ENCODE assay signal across 11 cellular contexts in genomic region chr16:81717662-81718189, GRCh38.
DNase-seq lines count a peak whose midpoint lies in the region; ATAC-seq lines count a peak whose summit lies in the region.
"Had no signal": no experiment of that assay in that cellular context is flagged by ENCODE, and none has a peak within 500 bp of the region (broad histone marks: within the 10 kb centered on the region; RNA-seq: fewer than 3 reads in every experiment).

No MANE protein-coding gene starts in this region.

- intact Hi-C loops in activated CD4-positive, alpha-beta T cell treated with anti-CD3 and anti-CD28 coated beads for 36 hours (cut with DNase I, micrococcal nuclease), result loop anchor here (2.0 to 5.0 kb wide), 3 partner anchors 85 to 405 kb away; partner anchors contain the start of gene GAN (in 1 of the 2)
- intact Hi-C loops in activated T-helper 2 cell treated with anti-CD3 and anti-CD28 coated beads, Interferon-gamma antibody, Interleukin-2, Interleukin-4, amounts not matched to agents 10 μg/mL and 5 μg/mL and 100 μg/mL, durations not matched to agents 14 hours and 24 hours and 36 hours (cut with micrococcal nuclease), result loop anchor here (5.0 kb wide), 1 partner anchor 85 kb away; no protein-coding TSS in a partner anchor

- peak; percentile 4 for ATAC-seq in activated CD4-positive, alpha-beta T cell treated with anti-CD3 and anti-CD28 coated beads for 36 hours
- no peak for ATAC-seq in naive thymus-derived CD8-positive, alpha-beta T cell
- ATAC-seq in HG03469 (IDR thresholded peaks at IDR 0.05; ENCODE audit: unreplicated experiment), result no peak

- H3K36me3 Mint-ChIP-seq in activated CD4-positive, alpha-beta T cell treated with anti-CD3 and anti-CD28 coated beads for 36 hours (ENCODE audit: low read depth), result no peaks in the 10 kb centered on the region
- H3K36me3 Mint-ChIP-seq in IgD-negative memory B cell, result no peaks in the 10 kb centered on the region
- H3K36me3 Mint-ChIP-seq in activated T-helper 2 cell treated with anti-CD3 and anti-CD28 coated beads, Interferon-gamma antibody, Interleukin-2, Interleukin-4, amounts not matched to agents 10 μg/mL and 5 μg/mL and 100 μg/mL, durations not matched to agents 14 hours and 24 hours and 36 hours (ENCODE audit: low read depth), result peaks cover 12% of the 10 kb centered on the region
- H3K36me3 Mint-ChIP-seq in naive thymus-derived CD8-positive, alpha-beta T cell, result peaks cover 0 to under 1% (median 0%) of the 10 kb centered on the region in 3 donors

- DNase-seq in activated CD4-positive, alpha-beta T cell treated with anti-CD3 and anti-CD28 coated beads for 36 hours, result no peak
- DNase-seq in activated CD4-positive, alpha-beta T cell treated with anti-CD3 and anti-CD28 coated beads for 4 hours, result no peak
- no peak for DNase-seq in activated T-helper 2 cell treated with anti-CD3 and anti-CD28 coated beads, Interferon-gamma antibody, Interleukin-2, Interleukin-4, amounts not matched to agents 10 μg/mL and 5 μg/mL and 100 μg/mL, durations not matched to agents 14 hours and 24 hours and 36 hours (ENCODE audit: low spot score)
- DNase-seq in naive thymus-derived CD8-positive, alpha-beta T cell, result no peak
- DNase-seq in GM03348 (ENCODE audit: low spot score) (no peak), DMS53 (lab: John Stamatoyannopoulos, UW) (no peak)
- DNase-seq: glutamatergic neuron, NCI-H2029 treated with DMSO at 0.1 percent for 48 hours, small intestine had no signal

- peak overlapping the region; percentile 75 for H3K27ac Mint-ChIP-seq in activated CD4-positive, alpha-beta T cell treated with anti-CD3 and anti-CD28 coated beads for 36 hours
- peak overlapping the region; percentile 1 to 82 (median 11) for H3K27ac Mint-ChIP-seq in IgD-negative memory B cell
- H3K27ac Mint-ChIP-seq in activated T-helper 2 cell treated with anti-CD3 and anti-CD28 coated beads, Interferon-gamma antibody, Interleukin-2, Interleukin-4, amounts not matched to agents 10 μg/mL and 5 μg/mL and 100 μg/mL, durations not matched to agents 14 hours and 24 hours and 36 hours, result peak overlapping the region; percentile 59
- H3K27ac Mint-ChIP-seq in naive thymus-derived CD8-positive, alpha-beta T cell, result peak overlapping the region in 9 of 10 donors; percentile 46 to 97 (median 92)

- H3K4me1 Mint-ChIP-seq in activated CD4-positive, alpha-beta T cell treated with anti-CD3 and anti-CD28 coated beads for 36 hours, result peaks cover 47% of the 10 kb centered on the region
- peaks cover 24 to 39% (median 34%) of the 10 kb centered on the region in 3 donors for H3K4me1 Mint-ChIP-seq in IgD-negative memory B cell
- H3K4me1 Mint-ChIP-seq in activated T-helper 2 cell treated with anti-CD3 and anti-CD28 coated beads, Interferon-gamma antibody, Interleukin-2, Interleukin-4, amounts not matched to agents 10 μg/mL and 5 μg/mL and 100 μg/mL, durations not matched to agents 14 hours and 24 hours and 36 hours (ENCODE audit: low read depth), result peaks cover 35% of the 10 kb centered on the region
- H3K4me1 Mint-ChIP-seq in naive thymus-derived CD8-positive, alpha-beta T cell, result peaks cover 18 to 53% (median 41%) of the 10 kb centered on the region in 4 donors

- H3K9me3 Mint-ChIP-seq in activated CD4-positive, alpha-beta T cell treated with anti-CD3 and anti-CD28 coated beads for 36 hours (ENCODE audit: low read depth), result peaks cover 8% of the 10 kb centered on the region
- H3K9me3 Mint-ChIP-seq in IgD-negative memory B cell, result peaks cover 0 to 11% (median 4%) of the 10 kb centered on the region in 3 donors
- H3K9me3 Mint-ChIP-seq in activated T-helper 2 cell treated with anti-CD3 and anti-CD28 coated beads, Interferon-gamma antibody, Interleukin-2, Interleukin-4, amounts not matched to agents 10 μg/mL and 5 μg/mL and 100 μg/mL, durations not matched to agents 14 hours and 24 hours and 36 hours, result peaks cover 14% of the 10 kb centered on the region
- no peaks in the 10 kb centered on the region for H3K9me3 Mint-ChIP-seq in naive thymus-derived CD8-positive, alpha-beta T cell

- CTCF ChIA-PET in activated CD4-positive, alpha-beta T cell treated with anti-CD3 and anti-CD28 coated beads for 36 hours (lab: Charles Lee), result interaction anchor here (0.7 to 2.0 kb wide), 4 partner anchors 13 to 528 kb away, joined by 3 to 13 read pairs (median 8); no protein-coding TSS in a partner anchor

- POLR2A ChIA-PET in activated CD4-positive, alpha-beta T cell treated with anti-CD3 and anti-CD28 coated beads for 36 hours (lab: Charles Lee), result no interaction called here
- POLR2A ChIA-PET in naive thymus-derived CD8-positive, alpha-beta T cell (lab: Charles Lee), result interaction anchor here (0.7 to 1.0 kb wide), 2 partner anchors 9 to 84 kb away, joined by 3 to 4 read pairs; no protein-coding TSS in a partner anchor

- peak overlapping the region; percentile 9 for H3K4me3 Mint-ChIP-seq in activated CD4-positive, alpha-beta T cell treated with anti-CD3 and anti-CD28 coated beads for 36 hours
- peak overlapping the region in 1 of 4 donors; percentile 56 for H3K4me3 Mint-ChIP-seq in IgD-negative memory B cell
- peak overlapping the region; percentile 40 for H3K4me3 Mint-ChIP-seq in activated T-helper 2 cell treated with anti-CD3 and anti-CD28 coated beads, Interferon-gamma antibody, Interleukin-2, Interleukin-4, amounts not matched to agents 10 μg/mL and 5 μg/mL and 100 μg/mL, durations not matched to agents 14 hours and 24 hours and 36 hours (ENCODE audit: low read depth)
- H3K4me3 Mint-ChIP-seq in naive thymus-derived CD8-positive, alpha-beta T cell, result peak overlapping the region; percentile 0 to 83 (median 70)

- H3K27me3 Mint-ChIP-seq in activated CD4-positive, alpha-beta T cell treated with anti-CD3 and anti-CD28 coated beads for 36 hours, result no peaks in the 10 kb centered on the region
- H3K27me3 Mint-ChIP-seq in IgD-negative memory B cell, result no peaks in the 10 kb centered on the region
- no peaks in the 10 kb centered on the region for H3K27me3 Mint-ChIP-seq in activated T-helper 2 cell treated with anti-CD3 and anti-CD28 coated beads, Interferon-gamma antibody, Interleukin-2, Interleukin-4, amounts not matched to agents 10 μg/mL and 5 μg/mL and 100 μg/mL, durations not matched to agents 14 hours and 24 hours and 36 hours (ENCODE audit: low read depth)
- no peaks in the 10 kb centered on the region for H3K27me3 Mint-ChIP-seq in naive thymus-derived CD8-positive, alpha-beta T cell

Comparison
In these comparisons a context has a peak if more than half of its experiments do, and no peak if none do; other contexts are left out.
1. H3K27ac Mint-ChIP-seq: peak in every context shown above with its lines; median percentile 92 in naive thymus-derived CD8-positive, alpha-beta T cell; 75 in activated CD4-positive, alpha-beta T cell treated with anti-CD3 and anti-CD28 coated beads for 36 hours; 59 in activated T-helper 2 cell treated with anti-CD3 and anti-CD28 coated beads, Interferon-gamma antibody, Interleukin-2, Interleukin-4, amounts not matched to agents 10 μg/mL and 5 μg/mL and 100 μg/mL, durations not matched to agents 14 hours and 24 hours and 36 hours; 11 in IgD-negative memory B cell.